ENCODE assay signal across 1 cellular context in genomic region chr1:185062710-185063370, GRCh38.
TF ChIP-seq lines count a peak whose summit lies in the region.

No MANE protein-coding gene starts in this region.

TF ChIP-seq in K562, 482 proteins besides CTCF, POLR2A, EP300 and RAD21:
- TF ChIP-seq ZBTB9 (CRISPR knock-in tag; IDR thresholded peaks at IDR 0.05) (no peak), RBM39 (optimal IDR thresholded peaks at IDR 0.05; ENCODE audit: low read depth, low read length) (no peak), ZNF507 (tag; conservative IDR thresholded peaks at IDR 0.05) (0 out of 2 replicates have a peak, but pooled peaks have one; percentile 18)
TF ChIP-seq in K562: peak in this region for 1.
